1 cellular context compared by ENCODE assay signal in the genomic region with DNA sequence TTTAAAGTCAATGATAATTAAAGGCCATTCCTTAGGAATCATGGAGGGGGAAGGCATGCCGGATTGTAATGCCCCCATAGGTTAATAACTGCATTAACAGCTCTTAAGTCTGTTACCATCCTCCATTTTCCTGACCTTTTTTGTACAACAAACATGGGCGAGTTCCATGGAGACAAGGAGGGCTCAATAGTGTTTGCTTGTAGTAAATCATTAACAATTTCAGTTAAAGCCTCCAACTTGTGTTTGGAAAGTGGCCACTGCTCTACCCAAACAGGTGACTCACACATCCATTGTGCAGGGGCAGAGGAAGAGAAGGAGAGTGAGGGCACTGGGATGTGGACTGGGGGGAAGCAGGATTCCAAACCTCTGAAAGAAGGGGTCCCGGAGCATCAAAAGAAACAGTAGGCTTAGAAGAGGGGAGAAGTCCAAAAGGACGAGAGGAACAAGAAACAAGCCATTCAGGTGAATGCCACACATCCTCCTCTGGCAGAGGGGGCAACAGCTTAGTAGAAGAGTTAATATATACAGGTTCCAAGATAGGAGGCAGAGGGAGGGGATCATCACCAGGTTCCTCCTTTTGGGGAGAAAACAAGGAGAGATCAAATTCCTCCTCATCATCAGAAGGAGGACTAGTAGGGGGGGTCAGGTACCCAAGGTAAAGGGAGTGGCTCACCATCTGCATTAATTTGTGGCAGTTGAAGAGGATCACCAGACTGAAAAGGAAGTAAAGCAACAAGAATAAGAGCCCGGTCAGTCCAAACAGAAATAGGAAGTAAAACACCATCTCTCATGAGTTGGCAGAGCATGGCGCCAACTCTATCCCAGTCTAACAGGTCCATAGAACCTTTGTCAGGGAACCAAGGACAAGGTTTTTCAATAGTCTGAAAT.
TF ChIP-seq lines count a peak whose summit lies in the region.
"Not testable (repeated sequence)": the region's sequence is repeated elsewhere in the genome, so short reads cannot be mapped to it uniquely, and the experiment has no call there.

No MANE protein-coding gene starts in this region.

TF ChIP-seq in HepG2, 621 proteins besides CTCF, POLR2A, EP300 and RAD21 (continued from another document and continues in another):
- TF ChIP-seq SOX13, FOXP1, SOX6 (IDR thresholded peaks at IDR 0.05): not testable (repeated sequence)
- TF ChIP-seq SOX13 (CRISPR knock-in tag; conservative IDR thresholded peaks at IDR 0.05 in 1 of 2, IDR thresholded peaks at IDR 0.05 in 1 of 2) (peak in 1 of 2 experiments; percentile 52; a peak in 2 of 4 replicates), HOXA3 (CRISPR knock-in tag; IDR thresholded peaks at IDR 0.05) (peak; percentile 41; the same call in 1 of the 2 replicates), TFAP4 (IDR thresholded peaks at IDR 0.05; ENCODE audit: borderline replicate concordance, low read depth) (peak; percentile 64; the same call in 1 of the 2 replicates), FOXP1 (CRISPR knock-in tag; IDR thresholded peaks at IDR 0.05) (0 out of 2 replicates have a peak, but pooled peaks have one; percentile 7), ZNF644 (CRISPR knock-in tag; IDR thresholded peaks at IDR 0.05; ENCODE audit: low read depth) (peak; percentile 78), SOX6 (CRISPR knock-in tag; IDR thresholded peaks at IDR 0.05) (peak; percentile 35; the same call in 1 of the 2 replicates), CHD4 (IDR thresholded peaks at IDR 0.05; ENCODE audit: borderline replicate concordance, low read length) (0 out of 2 replicates have a peak, but pooled peaks have one; percentile 25), NCOA2 (CRISPR knock-in tag; IDR thresholded peaks at IDR 0.05) (0 out of 2 replicates have a peak, but pooled peaks have one; percentile 20), ZMYM4 (CRISPR knock-in tag; IDR thresholded peaks at IDR 0.05) (peak; percentile 44; the same call in 1 of the 2 replicates), ASH2L (IDR thresholded peaks at IDR 0.05; ENCODE audit: insufficient read length, low read depth, low read length) (peak; percentile 51), TEAD3 (CRISPR knock-in tag; optimal IDR thresholded peaks at IDR 0.05; ENCODE audit: borderline replicate concordance) (peak; percentile 26), ARID5B (CRISPR knock-in tag; IDR thresholded peaks at IDR 0.05) (peak; percentile 30; the same call in 1 of the 2 replicates), MAX (IDR thresholded peaks at IDR 0.05) (0 out of 2 replicates have a peak, but pooled peaks have one; percentile 6), SAP130 (CRISPR knock-in tag; IDR thresholded peaks at IDR 0.05; ENCODE audit: low read depth) (peak; percentile 61), PAXIP1 (CRISPR knock-in tag; conservative IDR thresholded peaks at IDR 0.05) (peak; percentile 67), FOXA3 (CRISPR knock-in tag; IDR thresholded peaks at IDR 0.05) (peak; percentile 40), GATAD2A (CRISPR knock-in tag; IDR thresholded peaks at IDR 0.05) (peak; percentile 50; the same call in 1 of the 2 replicates), POLR2G (IDR thresholded peaks at IDR 0.05; ENCODE audit: low read depth, low read length) (peak; percentile 53; the same call in 1 of the 2 replicates), POLR2AphosphoS5 (IDR thresholded peaks at IDR 0.05; ENCODE audit: low read depth, low read length) (peak; percentile 45; the same call in 1 of the 2 replicates), SOX5 (CRISPR knock-in tag; IDR thresholded peaks at IDR 0.05; ENCODE audit: borderline replicate concordance) (peak; percentile 36; the same call in 1 of the 2 replicates), YY1 (IDR thresholded peaks at IDR 0.05; ENCODE audit: insufficient read depth, insufficient replicate concordance, low read depth, low read length) (peak; percentile 24), BCL6 (CRISPR knock-in tag; IDR thresholded peaks at IDR 0.05) (0 out of 2 replicates have a peak, but pooled peaks have one; percentile 7), HNF1A (IDR thresholded peaks at IDR 0.05; ENCODE audit: low read depth) (peak; percentile 95), HNF1A (CRISPR knock-in tag; IDR thresholded peaks at IDR 0.05; ENCODE audit: borderline replicate concordance) (peak; percentile 89; the same call in 1 of the 2 replicates), ATF3 (CRISPR knock-in tag; IDR thresholded peaks at IDR 0.05) (0 out of 2 replicates have a peak, but pooled peaks have one; percentile 31), NCOR1 (IDR thresholded peaks at IDR 0.05; ENCODE audit: borderline replicate concordance, low read length) (peak; percentile 14; the same call in 1 of the 2 replicates), FOSL2 (CRISPR knock-in tag; IDR thresholded peaks at IDR 0.05) (peak; percentile 94)
- TF ChIP-seq, protein P1, sequence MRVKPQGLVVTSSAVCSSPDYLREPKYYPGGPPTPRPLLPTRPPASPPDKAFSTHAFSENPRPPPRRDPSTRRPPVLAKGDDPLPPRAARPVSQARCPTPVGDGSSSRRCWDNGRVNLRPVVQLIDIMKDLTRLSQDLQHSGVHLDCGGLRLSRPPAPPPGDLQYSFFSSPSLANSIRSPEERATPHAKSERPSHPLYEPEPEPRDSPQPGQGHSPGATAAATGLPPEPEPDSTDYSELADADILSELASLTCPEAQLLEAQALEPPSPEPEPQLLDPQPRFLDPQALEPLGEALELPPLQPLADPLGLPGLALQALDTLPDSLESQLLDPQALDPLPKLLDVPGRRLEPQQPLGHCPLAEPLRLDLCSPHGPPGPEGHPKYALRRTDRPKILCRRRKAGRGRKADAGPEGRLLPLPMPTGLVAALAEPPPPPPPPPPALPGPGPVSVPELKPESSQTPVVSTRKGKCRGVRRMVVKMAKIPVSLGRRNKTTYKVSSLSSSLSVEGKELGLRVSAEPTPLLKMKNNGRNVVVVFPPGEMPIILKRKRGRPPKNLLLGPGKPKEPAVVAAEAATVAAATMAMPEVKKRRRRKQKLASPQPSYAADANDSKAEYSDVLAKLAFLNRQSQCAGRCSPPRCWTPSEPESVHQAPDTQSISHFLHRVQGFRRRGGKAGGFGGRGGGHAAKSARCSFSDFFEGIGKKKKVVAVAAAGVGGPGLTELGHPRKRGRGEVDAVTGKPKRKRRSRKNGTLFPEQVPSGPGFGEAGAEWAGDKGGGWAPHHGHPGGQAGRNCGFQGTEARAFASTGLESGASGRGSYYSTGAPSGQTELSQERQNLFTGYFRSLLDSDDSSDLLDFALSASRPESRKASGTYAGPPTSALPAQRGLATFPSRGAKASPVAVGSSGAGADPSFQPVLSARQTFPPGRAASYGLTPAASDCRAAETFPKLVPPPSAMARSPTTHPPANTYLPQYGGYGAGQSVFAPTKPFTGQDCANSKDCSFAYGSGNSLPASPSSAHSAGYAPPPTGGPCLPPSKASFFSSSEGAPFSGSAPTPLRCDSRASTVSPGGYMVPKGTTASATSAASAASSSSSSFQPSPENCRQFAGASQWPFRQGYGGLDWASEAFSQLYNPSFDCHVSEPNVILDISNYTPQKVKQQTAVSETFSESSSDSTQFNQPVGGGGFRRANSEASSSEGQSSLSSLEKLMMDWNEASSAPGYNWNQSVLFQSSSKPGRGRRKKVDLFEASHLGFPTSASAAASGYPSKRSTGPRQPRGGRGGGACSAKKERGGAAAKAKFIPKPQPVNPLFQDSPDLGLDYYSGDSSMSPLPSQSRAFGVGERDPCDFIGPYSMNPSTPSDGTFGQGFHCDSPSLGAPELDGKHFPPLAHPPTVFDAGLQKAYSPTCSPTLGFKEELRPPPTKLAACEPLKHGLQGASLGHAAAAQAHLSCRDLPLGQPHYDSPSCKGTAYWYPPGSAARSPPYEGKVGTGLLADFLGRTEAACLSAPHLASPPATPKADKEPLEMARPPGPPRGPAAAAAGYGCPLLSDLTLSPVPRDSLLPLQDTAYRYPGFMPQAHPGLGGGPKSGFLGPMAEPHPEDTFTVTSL (CRISPR knock-in tag; IDR thresholded peaks at IDR 0.05; ENCODE audit: borderline replicate concordance) = 0 out of 2 replicates have a peak, but pooled peaks have one; percentile 27
